Comparison of ENCODE assay signal across 21 cellular contexts in the genomic region with DNA sequence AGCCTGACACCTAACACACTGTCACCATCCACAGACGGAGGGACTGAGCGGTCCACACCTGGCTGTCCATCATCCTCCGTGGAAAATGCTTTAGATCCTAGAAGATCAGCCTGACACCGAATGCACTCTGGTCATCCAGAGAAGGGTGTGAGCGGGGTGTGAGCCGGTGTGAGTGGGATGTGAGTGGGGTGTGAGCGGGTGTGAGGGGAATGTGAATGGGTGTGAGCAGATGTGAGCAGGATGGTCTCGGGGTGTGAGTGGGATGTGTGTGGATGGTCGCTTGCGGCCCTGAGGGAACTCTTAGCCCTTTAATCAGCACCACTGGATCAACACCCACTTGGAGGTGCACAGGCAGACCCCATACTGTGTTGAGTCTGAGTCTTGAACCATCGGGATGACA. TPM values are rescaled to one million over a fixed set of nuclear protein-coding genes. Genes with fewer than 3 reads are reported as not detected.
"Had no signal": no experiment of that assay in that cellular context is flagged by ENCODE, and none has a peak within 500 bp of the region (broad histone marks: within the 10 kb centered on the region; RNA-seq: fewer than 3 reads in every experiment).

No MANE protein-coding gene starts in this region.

RNA-seq across cellular contexts. Expression of a gene that starts 58.5 kb away (rescaled TPM):
- total RNA-seq: activated naive CD4-positive, alpha-beta T cell treated with anti-CD3 and anti-CD28 coated beads for 36 hours; activated naive CD4-positive, alpha-beta T cell treated with anti-CD3 and anti-CD28 coated beads, Interleukin-2, amount 50 U/mL, for 72 hours; activated naive CD8-positive, alpha-beta T cell treated with anti-CD3 and anti-CD28 coated beads for 36 hours; activated naive CD8-positive, alpha-beta T cell treated with anti-CD3 and anti-CD28 coated beads, Interleukin-2, amount 10 ng/mL, durations not matched to agents 7 days and 5 days; activated T-cell treated with anti-CD3 and anti-CD28 coated beads, Interleukin-2, amount 50 U/mL, for 4 hours; activated T-cell treated with anti-CD3 and anti-CD28 coated beads, Interleukin-2, amount 50 U/mL, for 72 hours; activated T-helper 1 cell treated with anti-CD3 and anti-CD28 coated beads, Interleukin-12 subunit alpha, Interleukin-12 subunit beta, Interleukin-2, Interleukin-4 antibody, amounts not matched to agents 30 ng/mL and 10 ng/mL and 1 ng/mL, durations not matched to agents 14 hours and 24 hours and 36 hours; activated T-helper 17 cell treated with anti-CD3 and anti-CD28 coated beads, Interleukin-2, amount 50 U/mL, for 72 hours; activated T-helper 2 cell treated with anti-CD3 and anti-CD28 coated beads, Interferon-gamma antibody, Interleukin-2, Interleukin-4, amounts not matched to agents 10 μg/mL and 5 μg/mL and 100 μg/mL, durations not matched to agents 14 hours and 24 hours and 36 hours; adrenal gland; aorta; ascending aorta; astrocyte; body of pancreas; breast epithelium; bronchial epithelial cell; cardiac muscle cell; cardiac septum; cerebellum; chondrocyte had no signal
- polyA plus RNA-seq: adipose tissue, adrenal gland, aorta, cardiac muscle cell had no signal
